1 cellular context compared by ENCODE assay signal in the genomic region with DNA sequence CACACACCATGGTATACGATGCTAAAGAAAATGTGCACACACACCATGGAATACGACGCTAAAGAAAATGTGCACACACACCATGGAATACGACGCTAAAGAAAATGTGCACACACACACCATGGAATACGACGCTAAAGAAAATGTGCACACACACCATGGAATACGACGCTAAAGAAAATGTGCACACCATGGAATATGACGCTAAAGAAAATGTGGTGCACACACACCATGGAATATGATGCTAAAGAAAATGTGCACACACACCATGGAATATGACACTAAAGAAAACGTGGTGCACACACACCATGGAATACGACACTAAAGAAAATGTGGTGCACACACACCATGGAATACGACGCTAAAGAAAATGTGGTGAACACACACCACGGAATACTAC. TPM values are rescaled to one million over a fixed set of nuclear protein-coding genes. Genes with fewer than 3 reads are reported as not detected.
"Had no signal": no experiment of that assay in that cellular context is flagged by ENCODE, and none has a peak within 500 bp of the region (broad histone marks: within the 10 kb centered on the region; RNA-seq: fewer than 3 reads in every experiment).

No MANE protein-coding gene starts in this region.

RNA-seq across cellular contexts. Expression of a gene that starts 55.7 kb away (rescaled TPM):
- total RNA-seq: naive thymus-derived CD4-positive, alpha-beta T cell had no signal
